ENCODE assay signal across 8 cellular contexts in the genomic region with DNA sequence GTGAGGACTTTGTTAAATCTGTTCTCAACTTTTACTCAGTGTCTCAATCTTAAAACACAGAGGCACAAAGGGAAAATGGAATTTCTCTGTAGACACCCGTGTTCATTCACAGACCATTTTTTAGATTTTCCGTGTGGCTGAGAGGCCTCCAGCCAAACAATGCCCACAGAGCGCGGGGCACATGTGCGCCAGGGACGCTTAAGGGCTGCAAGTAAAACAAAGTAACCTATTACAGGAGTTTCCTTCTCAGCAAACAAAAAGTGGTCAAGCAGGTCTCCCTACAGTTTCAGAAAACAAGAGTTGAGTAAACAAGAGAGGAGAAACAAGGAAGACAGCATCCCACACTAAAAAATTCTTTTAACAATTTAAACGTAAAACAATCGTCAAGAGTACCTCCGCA.
A peak's percentile ranks its signal among the peaks of the same experiment; 100 is the strongest.
DNase-seq lines count a peak whose midpoint lies in the region; ATAC-seq, FAIRE-seq and TF ChIP-seq lines count a peak whose summit lies in the region.

No MANE protein-coding gene starts in this region.

- H3K79me2 ChIP-seq in GM12878 (ENCODE audit: control insufficient read depth, insufficient read depth, low read length): peaks cover 54% of the 10 kb centered on the region

- no peaks in the 10 kb centered on the region for H4K20me1 ChIP-seq in GM12878 (ENCODE audit: control insufficient read depth, insufficient read depth)

- peak overlapping the region; percentile 76 for H3K9ac ChIP-seq in GM12878 (ENCODE audit: control insufficient read depth, insufficient read depth, low read length)

- RAD21 ChIA-PET in GM12878 (lab: Charles Lee; ENCODE audit: unreplicated experiment): interaction anchor here (1.2 to 4.4 kb wide), 10 partner anchors 11 to 140 kb away, joined by 4 to 21 read pairs (median 10); no protein-coding TSS in a partner anchor

- H3K4me1 Mint-ChIP-seq in activated naive CD4-positive, alpha-beta T cell treated with anti-CD3 and anti-CD28 coated beads for 36 hours (ENCODE audit: low read depth): peaks cover 31% of the 10 kb centered on the region

- peak overlapping the region; percentile 88 for H3K27ac Mint-ChIP-seq in activated naive CD4-positive, alpha-beta T cell treated with anti-CD3 and anti-CD28 coated beads for 36 hours

- H3K4me1 ChIP-seq in GM12878 (ENCODE audit: control insufficient read depth, insufficient read depth, low read length) (no peaks in the 10 kb centered on the region; the same call in 1 of the 2 replicates), suprapubic skin (peaks cover 43% of the 10 kb centered on the region)

- H2AFZ ChIP-seq in GM12878 (ENCODE audit: control insufficient read depth, low read depth, low read length): no peak overlapping the region; the same call in 1 of the 2 replicates

- peaks cover 2% of the 10 kb centered on the region for H3K36me3 Mint-ChIP-seq in activated naive CD4-positive, alpha-beta T cell treated with anti-CD3 and anti-CD28 coated beads for 36 hours (ENCODE audit: low read depth)

- POLR2A ChIA-PET in GM12878 (lab: Charles Lee): interaction anchor here (0.6 to 3.1 kb wide), 3 partner anchors 13 to 536 kb away, joined by 3 to 17 read pairs (median 8); no protein-coding TSS in a partner anchor

- DNase-seq in activated naive CD4-positive, alpha-beta T cell treated with anti-CD3 and anti-CD28 coated beads for 36 hours: no peak
- DNase-seq in activated naive CD4-positive, alpha-beta T cell (lab: John Stamatoyannopoulos, UW): no peak
- peak; percentile 33 for DNase-seq in NCI-H2227 treated with DMSO at 0.1 percent for 48 hours (lab: John Stamatoyannopoulos, UW)
- no peak for DNase-seq in GM12878 (ENCODE audit: low read depth, low spot score)
- peak; percentile 86 for DNase-seq in left kidney (ENCODE audit: low read depth, low spot score)
- no peak for DNase-seq in suprapubic skin (ENCODE audit: low spot score in 2 of 2)
- DNase-seq in D341Med (ENCODE audit: low spot score): no peak
- no peak for DNase-seq in frontal cortex (ENCODE audit: low spot score in 2 of 2)

- peak overlapping the region; percentile 69 for H3K27ac ChIP-seq in GM12878 (ENCODE audit: control insufficient read depth, insufficient read depth)
- peak overlapping the region; percentile 86 for H3K27ac ChIP-seq in suprapubic skin

- no peaks in the 10 kb centered on the region for H3K27me3 ChIP-seq in GM12878 (replicated peaks in 1 of 2; ENCODE audit: control insufficient read depth in 2 of 2, insufficient read depth in 2 of 2, low read length in 1 of 2)
- H3K27me3 ChIP-seq in suprapubic skin: no peaks in the 10 kb centered on the region

- in situ Hi-C loops in GM12878 (cut with MboI): no loop called here

- H3K27me3 Mint-ChIP-seq in activated naive CD4-positive, alpha-beta T cell treated with anti-CD3 and anti-CD28 coated beads for 36 hours (ENCODE audit: low read depth): peaks cover 32% of the 10 kb centered on the region

- H3K4me3 Mint-ChIP-seq in activated naive CD4-positive, alpha-beta T cell treated with anti-CD3 and anti-CD28 coated beads for 36 hours: peak overlapping the region; percentile 73

- peak overlapping the region; percentile 64 for H3K4me2 ChIP-seq in GM12878 (ENCODE audit: control insufficient read depth, insufficient read depth)

- TF ChIP-seq EP300 in GM12878 (IDR thresholded peaks at IDR 0.05; ENCODE audit: borderline replicate concordance in 1 of 2, control insufficient read depth in 1 of 2, low read depth in 2 of 2, low read length in 2 of 2) (no peak), suprapubic skin (IDR thresholded peaks at IDR 0.05) (no peak)

- H3K4me3 ChIP-seq in GM12878 (peak overlapping the region; percentile 57), suprapubic skin (peak overlapping the region; percentile 78)

- CTCF ChIA-PET in activated naive CD4-positive, alpha-beta T cell treated with anti-CD3 and anti-CD28 coated beads for 36 hours (lab: Charles Lee): interaction anchor here (0.7 to 1.2 kb wide), 4 partner anchors 25 to 153 kb away, joined by 3 read pairs; no protein-coding TSS in a partner anchor
- CTCF ChIA-PET in GM12878 (lab: Yijun Ruan, JAX): interaction anchor here (1.3 to 4.8 kb wide), 8 partner anchors 11 to 147 kb away, joined by 3 to 25 read pairs (median 7); no protein-coding TSS in a partner anchor

- SMC1A ChIA-PET in GM12878 (lab: Charles Lee; ENCODE audit: uncharacterized antibody, unreplicated experiment): interaction anchor here (1.1 to 10.6 kb wide), 16 partner anchors 11 to 228 kb away, joined by 3 to 154 read pairs (median 8); no protein-coding TSS in a partner anchor

- TF ChIP-seq CTCF in GM12878 (IDR thresholded peaks at IDR 0.05 in 2 of 3, conservative IDR thresholded peaks at IDR 0.05 in 1 of 3; ENCODE audit: control insufficient read depth in 2 of 3, extremely low read depth in 1 of 3, insufficient read depth in 1 of 3, low read depth in 3 of 3, low read length in 3 of 3) (no peak), suprapubic skin (IDR thresholded peaks at IDR 0.05) (no peak)

- H3K9me3 ChIP-seq in GM12878 (replicated peaks; ENCODE audit: control insufficient read depth, insufficient read depth, low read length) (no peaks in the 10 kb centered on the region), suprapubic skin (no peaks in the 10 kb centered on the region)

- FAIRE-seq in GM12878 (lab: Jason Lieb, UNC) (peak; percentile 31), frontal cortex (lab: Jason Lieb, UNC) (no peak)

- TSS peak; percentile 61 for BruUV-seq in GM12878 (replicated peaks; lab: Mats Ljungman, UMichigan)

- intact Hi-C loops in activated naive CD4-positive, alpha-beta T cell treated with anti-CD3 and anti-CD28 coated beads for 36 hours (cut with micrococcal nuclease): loop anchor here (2.0 to 5.0 kb wide), 2 partner anchors 277 to 605 kb away; no protein-coding TSS in a partner anchor
- intact Hi-C loops in GM12878 (cut with micrococcal nuclease; ENCODE audit: unreplicated experiment): loop anchor here (5.0 kb wide), 1 partner anchor 60 kb away; no protein-coding TSS in a partner anchor

- no peaks in the 10 kb centered on the region for H3K36me3 ChIP-seq in GM12878 (ENCODE audit: control insufficient read depth in 2 of 2, insufficient read depth in 2 of 2, low read length in 1 of 2)
- no peaks in the 10 kb centered on the region for H3K36me3 ChIP-seq in suprapubic skin

- no peak for TF ChIP-seq RAD21 in GM12878 (IDR thresholded peaks at IDR 0.05; ENCODE audit: insufficient read depth, low read depth, low read length)

- no peaks in the 10 kb centered on the region for H3K9me3 Mint-ChIP-seq in activated naive CD4-positive, alpha-beta T cell treated with anti-CD3 and anti-CD28 coated beads for 36 hours

- TF ChIP-seq POLR2A in GM12878 (IDR thresholded peaks at IDR 0.05; ENCODE audit: low read depth, low read length) (no peak), suprapubic skin (IDR thresholded peaks at IDR 0.05) (no peak)

- ATAC-seq in GM12878: peak; percentile 43

- WGBS in GM12878 (ENCODE audit: insufficient coverage, insufficient replicate concordance, low lambda C conversion rate, missing lambda C conversion rate): 34% methylated on average over 9 of the region's 9 CpGs
- WGBS in suprapubic skin: 19% methylated on average over 9 of the region's 9 CpGs

TF ChIP-seq in GM12878, 131 proteins besides CTCF, POLR2A, EP300 and RAD21 (continues in another document):
- no peak for TF ChIP-seq IKZF1 (conservative IDR thresholded peaks at IDR 0.05)
- TF ChIP-seq MYB (IDR thresholded peaks at IDR 0.05; ENCODE audit: borderline replicate concordance, low read depth, low read length): no peak
- no peak for TF ChIP-seq TARDBP (IDR thresholded peaks at IDR 0.05; ENCODE audit: borderline replicate concordance)
- TF ChIP-seq TCF7 (IDR thresholded peaks at IDR 0.05; ENCODE audit: borderline replicate concordance): no peak
- TF ChIP-seq TAF1 (IDR thresholded peaks at IDR 0.05; ENCODE audit: borderline replicate concordance, low read depth, low read length): 0 out of 2 replicates have a peak, but pooled peaks have one; percentile 18
- TF ChIP-seq BMI1 (IDR thresholded peaks at IDR 0.05; ENCODE audit: borderline replicate concordance): no peak
- TF ChIP-seq, protein P1, sequence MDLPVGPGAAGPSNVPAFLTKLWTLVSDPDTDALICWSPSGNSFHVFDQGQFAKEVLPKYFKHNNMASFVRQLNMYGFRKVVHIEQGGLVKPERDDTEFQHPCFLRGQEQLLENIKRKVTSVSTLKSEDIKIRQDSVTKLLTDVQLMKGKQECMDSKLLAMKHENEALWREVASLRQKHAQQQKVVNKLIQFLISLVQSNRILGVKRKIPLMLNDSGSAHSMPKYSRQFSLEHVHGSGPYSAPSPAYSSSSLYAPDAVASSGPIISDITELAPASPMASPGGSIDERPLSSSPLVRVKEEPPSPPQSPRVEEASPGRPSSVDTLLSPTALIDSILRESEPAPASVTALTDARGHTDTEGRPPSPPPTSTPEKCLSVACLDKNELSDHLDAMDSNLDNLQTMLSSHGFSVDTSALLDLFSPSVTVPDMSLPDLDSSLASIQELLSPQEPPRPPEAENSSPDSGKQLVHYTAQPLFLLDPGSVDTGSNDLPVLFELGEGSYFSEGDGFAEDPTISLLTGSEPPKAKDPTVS (IDR thresholded peaks at IDR 0.05; ENCODE audit: low read depth, low read length): no peak
- no peak for TF ChIP-seq CHD2 (IDR thresholded peaks at IDR 0.05; ENCODE audit: borderline replicate concordance, low read depth, low read length)
- TF ChIP-seq, protein P2, sequence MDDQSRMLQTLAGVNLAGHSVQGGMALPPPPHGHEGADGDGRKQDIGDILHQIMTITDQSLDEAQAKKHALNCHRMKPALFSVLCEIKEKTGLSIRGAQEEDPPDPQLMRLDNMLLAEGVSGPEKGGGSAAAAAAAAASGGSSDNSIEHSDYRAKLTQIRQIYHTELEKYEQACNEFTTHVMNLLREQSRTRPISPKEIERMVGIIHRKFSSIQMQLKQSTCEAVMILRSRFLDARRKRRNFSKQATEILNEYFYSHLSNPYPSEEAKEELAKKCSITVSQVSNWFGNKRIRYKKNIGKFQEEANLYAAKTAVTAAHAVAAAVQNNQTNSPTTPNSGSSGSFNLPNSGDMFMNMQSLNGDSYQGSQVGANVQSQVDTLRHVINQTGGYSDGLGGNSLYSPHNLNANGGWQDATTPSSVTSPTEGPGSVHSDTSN (IDR thresholded peaks at IDR 0.05; ENCODE audit: insufficient replicate concordance, low read depth, low read length): no peak
- TF ChIP-seq, protein P3, sequence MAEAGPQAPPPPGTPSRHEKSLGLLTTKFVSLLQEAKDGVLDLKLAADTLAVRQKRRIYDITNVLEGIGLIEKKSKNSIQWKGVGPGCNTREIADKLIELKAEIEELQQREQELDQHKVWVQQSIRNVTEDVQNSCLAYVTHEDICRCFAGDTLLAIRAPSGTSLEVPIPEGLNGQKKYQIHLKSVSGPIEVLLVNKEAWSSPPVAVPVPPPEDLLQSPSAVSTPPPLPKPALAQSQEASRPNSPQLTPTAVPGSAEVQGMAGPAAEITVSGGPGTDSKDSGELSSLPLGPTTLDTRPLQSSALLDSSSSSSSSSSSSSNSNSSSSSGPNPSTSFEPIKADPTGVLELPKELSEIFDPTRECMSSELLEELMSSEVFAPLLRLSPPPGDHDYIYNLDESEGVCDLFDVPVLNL (IDR thresholded peaks at IDR 0.05; ENCODE audit: low read depth, low read length): no peak
- TF ChIP-seq PML (IDR thresholded peaks at IDR 0.05; ENCODE audit: low read length): 0 out of 2 replicates have a peak, but pooled peaks have one; percentile 27
- no peak for TF ChIP-seq YY1 (IDR thresholded peaks at IDR 0.05; ENCODE audit: low read depth, low read length)

Comparison
In these comparisons a context has a peak if more than half of its experiments do, and no peak if none do; other contexts are left out.
1. DNase-seq: peak in NCI-H2227 treated with DMSO at 0.1 percent for 48 hours (single experiment) and left kidney (single experiment); none in activated naive CD4-positive, alpha-beta T cell treated with anti-CD3 and anti-CD28 coated beads for 36 hours (single experiment), activated naive CD4-positive, alpha-beta T cell (0 of 4), GM12878 (single experiment), suprapubic skin (0 of 2), D341Med (single experiment) and frontal cortex (0 of 2).